8 cellular contexts compared by ENCODE assay signal in the genomic region with DNA sequence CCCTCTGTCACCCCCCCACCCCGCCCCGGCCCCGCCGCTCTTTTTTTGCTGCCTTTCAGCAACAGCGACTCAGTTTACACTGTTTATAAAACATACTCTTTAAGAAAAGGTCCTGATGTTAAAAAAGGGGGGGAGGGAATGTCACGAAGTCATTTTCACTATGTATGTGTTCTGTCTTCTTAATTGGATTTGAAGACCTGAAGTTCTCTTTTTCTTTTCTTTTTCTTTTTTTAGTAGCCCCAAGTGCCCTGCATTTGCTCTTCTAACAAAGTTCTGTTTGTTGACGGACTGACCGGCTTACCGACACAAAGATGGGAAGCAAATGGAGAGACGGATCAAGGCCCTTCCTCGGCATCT. TPM values are rescaled to one million over a fixed set of nuclear protein-coding genes. Genes with fewer than 3 reads are reported as not detected.
DNase-seq lines count a peak whose midpoint lies in the region; ATAC-seq and TF ChIP-seq lines count a peak whose summit lies in the region.
"Had no signal": no experiment of that assay in that cellular context is flagged by ENCODE, and none has a peak within 500 bp of the region (broad histone marks: within the 10 kb centered on the region; RNA-seq: fewer than 3 reads in every experiment).

No MANE protein-coding gene starts in this region.

- 21 to 31% (median 30%) methylated on average over 10 to 11 of the region's 11 CpGs for WGBS in psoas muscle, 3 donors

- TF ChIP-seq CTCF in MM.1S (IDR thresholded peaks at IDR 0.05; ENCODE audit: low read length) (no peak), endothelial cell (IDR thresholded peaks at IDR 0.05; ENCODE audit: unreplicated experiment) (no peak), psoas muscle (IDR thresholded peaks at IDR 0.05) (no peak)

- H3K9me3 ChIP-seq in MM.1S (replicated peaks; ENCODE audit: insufficient read depth, low read length): no peaks in the 10 kb centered on the region
- no peaks in the 10 kb centered on the region for H3K9me3 ChIP-seq in psoas muscle
- H3K9me3 ChIP-seq: pancreas had no signal

- H3K27ac ChIP-seq in MM.1S (ENCODE audit: low read length) (no peak overlapping the region), psoas muscle (no peak overlapping the region)
- H3K27ac ChIP-seq: pancreas had no signal

- peak overlapping the region; percentile 77 for H3K4me3 Mint-ChIP-seq in endothelial cell (ENCODE audit: unreplicated experiment)

- H2AFZ ChIP-seq in MM.1S (ENCODE audit: low read length): peak overlapping the region; percentile 31; the same call in 1 of the 2 replicates

- DNase-seq in ELR (ENCODE audit: low read depth): peak; percentile 2
- no peak for DNase-seq in MM.1S
- no peak for DNase-seq in endothelial cell (ENCODE audit: low spot score)
- DNase-seq in psoas muscle: no peak
- DNase-seq in DMS79 (lab: John Stamatoyannopoulos, UW): no peak

- H3K79me2 ChIP-seq in MM.1S (ENCODE audit: low read length): no peaks in the 10 kb centered on the region

- H3K9me3 Mint-ChIP-seq in endothelial cell (ENCODE audit: unreplicated experiment): no peaks in the 10 kb centered on the region

- H4K20me1 ChIP-seq in MM.1S (ENCODE audit: insufficient read depth, low read length): no peaks in the 10 kb centered on the region

- H3K36me3 ChIP-seq in MM.1S (replicated peaks; ENCODE audit: insufficient read depth, low read length): no peaks in the 10 kb centered on the region
- no peaks in the 10 kb centered on the region for H3K36me3 ChIP-seq in psoas muscle (ENCODE audit: insufficient read depth in 1 of 2, low read depth in 1 of 2)
- H3K36me3 ChIP-seq: pancreas had no signal

- H3K4me3 ChIP-seq in MM.1S (ENCODE audit: low read length): peak overlapping the region; percentile 42; the same call in 1 of the 2 replicates
- H3K4me3 ChIP-seq in psoas muscle: peak overlapping the region; percentile 71

- ATAC-seq in psoas muscle (no peak), GM21737 (IDR thresholded peaks at IDR 0.05; ENCODE audit: unreplicated experiment) (no peak), GM21717 (IDR thresholded peaks at IDR 0.05; ENCODE audit: unreplicated experiment) (no peak)

- H3K27me3 ChIP-seq in MM.1S (replicated peaks; ENCODE audit: insufficient read depth, low read length): peaks cover 35% of the 10 kb centered on the region
- peaks cover 0 to 79% (median 6%) of the 10 kb centered on the region in 3 donors for H3K27me3 ChIP-seq in psoas muscle (ENCODE audit: insufficient read depth in 3 of 3, low read length in 2 of 3)

- H3K4me1 ChIP-seq in MM.1S (ENCODE audit: low read length) (no peaks in the 10 kb centered on the region), psoas muscle (peaks cover 12% of the 10 kb centered on the region)
- H3K4me1 ChIP-seq: pancreas had no signal

- intact Hi-C loops in psoas muscle (cut with DNase I): loop anchor here (5.0 to 10.0 kb wide), 2 partner anchors 229 to 237 kb away; no protein-coding TSS in a partner anchor

- H3K9ac ChIP-seq in MM.1S (ENCODE audit: low read length): no peak overlapping the region

- no peaks in the 10 kb centered on the region for H3K9me2 ChIP-seq in MM.1S (replicated peaks; ENCODE audit: insufficient read depth, low read length)

- H3F3A ChIP-seq in MM.1S (ENCODE audit: insufficient read depth, low read length): no peaks in the 10 kb centered on the region

- H3K27ac Mint-ChIP-seq in endothelial cell (ENCODE audit: unreplicated experiment): no peak overlapping the region

- peaks cover 15% of the 10 kb centered on the region for H3K27me3 Mint-ChIP-seq in endothelial cell (ENCODE audit: unreplicated experiment)

- H3K36me3 Mint-ChIP-seq in endothelial cell (ENCODE audit: low read depth, unreplicated experiment): no peaks in the 10 kb centered on the region

- H3K4me1 Mint-ChIP-seq in endothelial cell (ENCODE audit: unreplicated experiment): peaks cover 8% of the 10 kb centered on the region

- peak overlapping the region; percentile 91; the same call in 1 of the 2 replicates for H3K4me2 ChIP-seq in MM.1S (ENCODE audit: low read depth, low read length)

RNA-seq across cellular contexts. Expression of a gene that starts 2.5 kb away (rescaled TPM):
- total RNA-seq in endothelial cell (ENCODE audit: unreplicated experiment): 3.2 TPM
- 1 to 10 TPM in 1 of 4 donors, not detected in 3; 2.3 TPM for total RNA-seq in psoas muscle
- under 1 TPM; 0.19 to 0.96 (median 0.59) TPM for polyA plus RNA-seq in psoas muscle

RNA-seq across cellular contexts. Expression of a gene that starts 31.1 kb away (rescaled TPM):
- total RNA-seq in endothelial cell (ENCODE audit: unreplicated experiment): 975 TPM
- total RNA-seq in psoas muscle: 100 to 1,000 TPM; 481 to 670 (median 523) TPM
- 100 to 1,000 TPM; 587 to 950 (median 770) TPM for polyA plus RNA-seq in psoas muscle
